Comparison of ENCODE assay signal across 8 cellular contexts in genomic region chr6:43263314-43264178, GRCh38. TPM values are rescaled to one million over a fixed set of nuclear protein-coding genes. Genes with fewer than 3 reads are reported as not detected.
DNase-seq lines count a peak whose midpoint lies in the region; ATAC-seq and TF ChIP-seq lines count a peak whose summit lies in the region.

No MANE protein-coding gene starts in this region.

- H3K27ac ChIP-seq in PC-3 (ENCODE audit: low read length) (no peak overlapping the region), neural cell (ENCODE audit: low read length) (no peak overlapping the region)

- BruUV-seq in PC-3 (replicated peaks; lab: Mats Ljungman, UMichigan): no TSS peak

- H3K27me3 ChIP-seq in PC-3 (ENCODE audit: low read length): no peaks in the 10 kb centered on the region
- no peaks in the 10 kb centered on the region for H3K27me3 ChIP-seq in neural cell (ENCODE audit: insufficient read depth, low read depth, low read length)

- H3K9me3 Mint-ChIP-seq in activated T-cell treated with anti-CD3 and anti-CD28 coated beads, Interleukin-2, amount 50 U/mL, for 24 hours: no peaks in the 10 kb centered on the region

- H2AFZ ChIP-seq in PC-3 (ENCODE audit: low read length) (no peak overlapping the region), neural cell (ENCODE audit: low read depth, low read length) (no peak overlapping the region)

- no peaks in the 10 kb centered on the region for H4K20me1 ChIP-seq in PC-3 (ENCODE audit: low read length)
- no peaks in the 10 kb centered on the region for H4K20me1 ChIP-seq in neural cell (ENCODE audit: insufficient read depth)

- no peaks in the 10 kb centered on the region for H3K4me1 ChIP-seq in PC-3 (ENCODE audit: insufficient read depth, low read length)

- H3F3A ChIP-seq in PC-3 (ENCODE audit: low read length, unreplicated experiment) (no peaks in the 10 kb centered on the region), neural cell (ENCODE audit: insufficient read depth, low read length, poor library complexity, severe bottlenecking) (no peaks in the 10 kb centered on the region)

- POLR2A ChIA-PET in PC-3 (lab: Charles Lee; ENCODE audit: unreplicated experiment): no interaction called here

- no peaks in the 10 kb centered on the region for H3K4me1 Mint-ChIP-seq in activated T-cell treated with anti-CD3 and anti-CD28 coated beads, Interleukin-2, amount 50 U/mL, for 24 hours (ENCODE audit: low read depth)

- peaks cover 5% of the 10 kb centered on the region for H3K27me3 Mint-ChIP-seq in activated T-cell treated with anti-CD3 and anti-CD28 coated beads, Interleukin-2, amount 50 U/mL, for 24 hours

- H3K79me2 ChIP-seq in PC-3 (ENCODE audit: low read length): no peaks in the 10 kb centered on the region
- H3K79me2 ChIP-seq in neural cell (replicated peaks; ENCODE audit: insufficient read depth, low read length): no peaks in the 10 kb centered on the region

- TF ChIP-seq CTCF in PC-3 (conservative IDR thresholded peaks at IDR 0.05; ENCODE audit: low read depth, low read length) (peak; percentile 95), neural cell (IDR thresholded peaks at IDR 0.05; ENCODE audit: poor library complexity, severe bottlenecking) (peak; percentile 39)

- H3K9ac ChIP-seq in PC-3 (ENCODE audit: low read length): no peak overlapping the region
- H3K9ac ChIP-seq in neural cell (ENCODE audit: low read length): no peak overlapping the region

- TF ChIP-seq EP300 in neural cell (conservative IDR thresholded peaks at IDR 0.05; ENCODE audit: poor library complexity, severe bottlenecking): no peak

- DNase-seq in DMS 273 (lab: John Stamatoyannopoulos, UW; ENCODE audit: unreplicated experiment): peak; percentile 85
- no peak for DNase-seq in DMS 273 treated with DMSO at 0.1 percent for 48 hours (lab: John Stamatoyannopoulos, UW)
- DNase-seq in PC-3: peak; percentile 77
- DNase-seq in activated T-cell treated with anti-CD3 and anti-CD28 coated beads, Interleukin-2, amount 50 U/mL, for 24 hours: peak; percentile 81
- DNase-seq in fibroblast of gingiva (ENCODE audit: low read depth): peak; percentile 48
- DNase-seq in stromal cell of bone marrow (ENCODE audit: low read depth): peak; percentile 49

- peak; percentile 25 for TF ChIP-seq RAD21 in neural cell (conservative IDR thresholded peaks at IDR 0.05)

- no peak overlapping the region for H3K4me2 ChIP-seq in PC-3 (ENCODE audit: low read length)
- H3K4me2 ChIP-seq in neural cell (ENCODE audit: low read length): no peak overlapping the region

- H3K9me3 ChIP-seq in PC-3 (ENCODE audit: low read length) (no peaks in the 10 kb centered on the region), neural cell (ENCODE audit: low read length) (no peaks in the 10 kb centered on the region)

- no peaks in the 10 kb centered on the region; the same call in 1 of the 2 replicates for H3K36me3 ChIP-seq in PC-3 (ENCODE audit: low read depth, low read length)
- H3K36me3 ChIP-seq in neural cell (ENCODE audit: insufficient read depth, low read length): no peaks in the 10 kb centered on the region

- H3K4me3 ChIP-seq in PC-3 (ENCODE audit: low read length) (no peak overlapping the region), neural cell (ENCODE audit: low read length) (no peak overlapping the region)

- CTCF ChIA-PET in PC-3 (lab: Charles Lee): interaction anchor here (0.5 to 1.0 kb wide), 3 partner anchors 57 to 134 kb away, joined by 3 to 4 read pairs (median 4); no protein-coding TSS in a partner anchor

- peak; percentile 51 for ATAC-seq in HG03175 (IDR thresholded peaks at IDR 0.05; ENCODE audit: unreplicated experiment)
- peak; percentile 99 for ATAC-seq in PC-3

- intact Hi-C loops in PC-3 (cut with micrococcal nuclease): loop anchor here (1.0 to 5.0 kb wide), 3 partner anchors 71 to 244 kb away; no protein-coding TSS in a partner anchor

- H3K27ac Mint-ChIP-seq in activated T-cell treated with anti-CD3 and anti-CD28 coated beads, Interleukin-2, amount 50 U/mL, for 24 hours: no peak overlapping the region

- H3K9me2 ChIP-seq in PC-3 (replicated peaks; ENCODE audit: low read length): no peaks in the 10 kb centered on the region
- no peaks in the 10 kb centered on the region for H3K9me2 ChIP-seq in neural cell (ENCODE audit: insufficient read depth, low read length)

- H3K36me3 Mint-ChIP-seq in activated T-cell treated with anti-CD3 and anti-CD28 coated beads, Interleukin-2, amount 50 U/mL, for 24 hours (ENCODE audit: low read depth): no peaks in the 10 kb centered on the region

- H3K4me3 Mint-ChIP-seq in activated T-cell treated with anti-CD3 and anti-CD28 coated beads, Interleukin-2, amount 50 U/mL, for 24 hours: no peak overlapping the region

TF ChIP-seq in neural cell, 6 proteins besides CTCF, POLR2A, EP300 and RAD21:
- TF ChIP-seq POLR2AphosphoS5 (IDR thresholded peaks at IDR 0.05) (no peak), SMC3 (conservative IDR thresholded peaks at IDR 0.05; ENCODE audit: poor library complexity) (no peak), MXI1 (conservative IDR thresholded peaks at IDR 0.05; ENCODE audit: poor library complexity, severe bottlenecking) (no peak), TAF1 (IDR thresholded peaks at IDR 0.05; ENCODE audit: low read depth) (no peak)
TF ChIP-seq in neural cell: peak in this region for 0.

RNA-seq across cellular contexts. Expression of gene TTBK1, which starts 20.3 kb away (rescaled TPM):
- not detected in 2 replicates for total RNA-seq in PC-3 (2014; rRNA removed)
- polyA plus RNA-seq in neural cell: 4.2 and 6.8 TPM in 2 replicates
- 25.0 and 25.8 TPM in 2 replicates for polyA minus RNA-seq in neural cell

RNA-seq across cellular contexts. Expression of gene DNPH1, which starts 34.3 kb away (rescaled TPM):
- 128 and 176 TPM in 2 replicates for total RNA-seq in PC-3 (2014; rRNA removed)
- 48.3 and 65.5 TPM in 2 replicates for polyA plus RNA-seq in neural cell
- polyA minus RNA-seq in neural cell: 7.4 and 8.8 TPM in 2 replicates

RNA-seq across cellular contexts. Expression of gene SLC22A7, which starts 34.5 kb away (rescaled TPM):
- total RNA-seq in PC-3 (2014; rRNA removed): not detected in 2 replicates
- polyA plus RNA-seq in neural cell: 2.3 and 2.4 TPM in 2 replicates
- 0.46 and 0.49 TPM in 2 replicates for polyA minus RNA-seq in neural cell

RNA-seq across cellular contexts. Expression of gene CRIP3, which starts 45.1 kb away (rescaled TPM):
- total RNA-seq in PC-3 (2014; rRNA removed): 0.29 TPM in 2 replicates
- polyA plus RNA-seq in neural cell: 3.7 and 11.6 TPM in 2 replicates
- polyA minus RNA-seq in neural cell: 1.9 and 2.7 TPM in 2 replicates
